Comparison of ENCODE assay signal across 8 cellular contexts in the genomic region with DNA sequence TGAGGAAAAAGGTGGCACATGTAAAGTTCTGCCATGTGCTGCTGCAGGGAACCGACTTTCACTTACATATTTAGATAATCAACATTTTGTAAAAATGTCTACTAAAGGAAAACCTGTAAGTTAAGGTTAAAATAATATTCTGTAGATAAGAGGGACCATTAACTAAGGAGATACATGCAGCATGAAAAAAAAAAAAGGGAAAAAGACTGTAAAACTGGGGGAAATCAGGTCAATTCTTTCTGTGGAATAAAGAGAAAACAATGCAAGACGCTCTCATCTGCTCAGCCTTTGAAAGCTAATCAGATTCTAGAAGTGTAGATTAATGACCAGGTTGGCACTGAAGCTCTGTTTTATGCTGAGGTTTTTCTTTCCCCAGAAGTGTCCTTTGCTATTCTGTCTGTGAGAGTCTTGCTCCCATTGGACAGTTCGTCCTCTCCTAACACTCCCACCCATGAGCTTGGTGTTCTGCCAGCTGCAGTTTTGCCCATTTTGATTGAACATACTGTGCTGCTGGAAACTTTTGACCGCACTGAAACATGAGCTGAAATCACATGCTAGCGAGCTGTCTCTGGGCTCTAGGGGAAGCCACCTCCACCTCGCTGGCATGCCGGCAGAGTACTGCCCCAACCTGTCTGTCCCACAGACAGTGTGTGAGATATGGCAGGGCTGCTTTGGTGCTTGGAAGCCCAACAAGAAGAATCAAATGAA. TPM values are rescaled to one million over a fixed set of nuclear protein-coding genes. Genes with fewer than 3 reads are reported as not detected.
A peak's percentile ranks its signal among the peaks of the same experiment; 100 is the strongest.
DNase-seq lines count a peak whose midpoint lies in the region; ATAC-seq, FAIRE-seq and TF ChIP-seq lines count a peak whose summit lies in the region.

No MANE protein-coding gene starts in this region.

- no peak overlapping the region for H2AFZ ChIP-seq in endothelial cell of umbilical vein (ENCODE audit: low read depth, low read length)

- H3K4me3 Mint-ChIP-seq in CD4-positive, alpha-beta T cell, result no peak overlapping the region

- no peak for FAIRE-seq in endothelial cell of umbilical vein (lab: Jason Lieb, UNC)

- dilution Hi-C loops in endothelial cell of umbilical vein (cut with MboI; ENCODE audit: extremely low pct_ligation_motif_present, low sequenced_read_pairs), result no loop called here

- peak overlapping the region; percentile 7 for H3K4me2 ChIP-seq in endothelial cell of umbilical vein (ENCODE audit: insufficient read depth, low read length)

- no peaks in the 10 kb centered on the region for H3K27me3 ChIP-seq in CD4-positive, alpha-beta T cell (ENCODE audit: control insufficient read depth, insufficient read depth, low read length)
- H3K27me3 ChIP-seq in endothelial cell of umbilical vein (ENCODE audit: control insufficient read depth in 2 of 2, insufficient read depth in 2 of 2, low read length in 2 of 2), result no peaks in the 10 kb centered on the region
- H3K27me3 ChIP-seq in muscle layer of duodenum (ENCODE audit: low read depth, low read length), result no peaks in the 10 kb centered on the region

- H3K9me1 ChIP-seq in endothelial cell of umbilical vein (replicated peaks; ENCODE audit: control insufficient read depth, extremely low read depth, insufficient read depth, low read length), result no peaks in the 10 kb centered on the region

- POLR2A ChIA-PET in CD4-positive, alpha-beta T cell (lab: Charles Lee), result interaction anchor here (3.2 kb wide), 1 partner anchor 75 kb away, joined by 9 read pairs; a partner anchor contains a TSS
- POLR2A ChIA-PET in endothelial cell of umbilical vein (lab: Charles Lee), result interaction anchor here (1.1 kb wide), 1 partner anchor 24 kb away, joined by 3 read pairs; no protein-coding TSS in a partner anchor

- H3K9ac ChIP-seq in endothelial cell of umbilical vein (replicated peaks; ENCODE audit: extremely low read depth, insufficient read depth, low read length), result no peak overlapping the region

- H3K9me3 Mint-ChIP-seq in CD4-positive, alpha-beta T cell, result no peaks in the 10 kb centered on the region

- no peaks in the 10 kb centered on the region for H3K9me3 ChIP-seq in CD4-positive, alpha-beta T cell (ENCODE audit: control insufficient read depth, low read length)
- H3K9me3 ChIP-seq in endothelial cell of umbilical vein (replicated peaks; ENCODE audit: control insufficient read depth, insufficient read depth, low read length), result no peaks in the 10 kb centered on the region
- H3K9me3 ChIP-seq in muscle layer of duodenum (ENCODE audit: control insufficient read depth in 1 of 2, low read length in 2 of 2), result no peaks in the 10 kb centered on the region

- H3K27me3 Mint-ChIP-seq in CD4-positive, alpha-beta T cell, result no peaks in the 10 kb centered on the region

- no peaks in the 10 kb centered on the region for H4K20me1 ChIP-seq in endothelial cell of umbilical vein (replicated peaks; ENCODE audit: control insufficient read depth, extremely low read depth, insufficient read depth, low read length)

- peak overlapping the region; percentile 62 for H3K27ac Mint-ChIP-seq in CD4-positive, alpha-beta T cell

- TF ChIP-seq CTCF in CD4-positive, alpha-beta T cell (IDR thresholded peaks at IDR 0.05), result no peak
- no peak for TF ChIP-seq CTCF in endothelial cell of umbilical vein (IDR thresholded peaks at IDR 0.05; ENCODE audit: extremely low read depth in 1 of 2, insufficient read depth in 1 of 2, low read depth in 1 of 2, low read length in 2 of 2)

- peaks cover 27% of the 10 kb centered on the region for H3K4me1 Mint-ChIP-seq in CD4-positive, alpha-beta T cell (ENCODE audit: low read depth)

- peak; percentile 22 for TF ChIP-seq POLR2A in endothelial cell of umbilical vein (IDR thresholded peaks at IDR 0.05; ENCODE audit: low read depth, low read length)

- DNase-seq in CD4-positive, alpha-beta T cell, result no peak
- DNase-seq in NCI-H82 (lab: John Stamatoyannopoulos, UW) (peak; percentile 45), endothelial cell of umbilical vein (ENCODE audit: low read depth, low spot score) (peak; percentile 88), NCI-H1092 (lab: John Stamatoyannopoulos, UW) (no peak)

- no TSS peak for BruUV-seq in endothelial cell of umbilical vein (replicated peaks; lab: Mats Ljungman, UMichigan)

- H3K4me1 ChIP-seq in endothelial cell of umbilical vein (ENCODE audit: control insufficient read depth, extremely low read depth, insufficient read depth, low read length), result peaks cover 61% of the 10 kb centered on the region
- H3K4me1 ChIP-seq in muscle layer of duodenum (ENCODE audit: control insufficient read depth in 1 of 2, insufficient read depth in 2 of 2, low read length in 2 of 2), result peaks cover 2 to 34% of the 10 kb centered on the region in 2 donors

- CTCF ChIA-PET in CD4-positive, alpha-beta T cell (lab: Charles Lee), result interaction anchor here (1.2 to 1.4 kb wide), 2 partner anchors 9 to 57 kb away, joined by 3 to 4 read pairs; no protein-coding TSS in a partner anchor
- CTCF ChIA-PET in endothelial cell of umbilical vein (lab: Charles Lee), result interaction anchor here (1.0 to 1.6 kb wide), 11 partner anchors 8 to 112 kb away, joined by 3 to 11 read pairs (median 5); a partner anchor contains a TSS

- H3K36me3 ChIP-seq in endothelial cell of umbilical vein (ENCODE audit: control insufficient read depth in 2 of 2, extremely low read depth in 1 of 2, insufficient read depth in 2 of 2, low read length in 2 of 2), result peaks cover 0 to 2% of the 10 kb centered on the region in 2 experiments
- peaks cover 3 to 13% of the 10 kb centered on the region in 2 donors for H3K36me3 ChIP-seq in muscle layer of duodenum (ENCODE audit: control insufficient read depth in 1 of 2, insufficient read depth in 2 of 2, low read length in 2 of 2)

- peaks cover 76% of the 10 kb centered on the region for H3K36me3 Mint-ChIP-seq in CD4-positive, alpha-beta T cell (ENCODE audit: low read depth)

- no peak for ATAC-seq in CD4-positive, alpha-beta T cell (ENCODE audit: poor library complexity)
- no peak for ATAC-seq in HG03139 (IDR thresholded peaks at IDR 0.05; ENCODE audit: unreplicated experiment)
- no peak for ATAC-seq in HG03432 (IDR thresholded peaks at IDR 0.05; ENCODE audit: unreplicated experiment)
- no peak for ATAC-seq in HG03025 (IDR thresholded peaks at IDR 0.05; ENCODE audit: low FRiP score, unreplicated experiment)

- intact Hi-C loops in CD4-positive, alpha-beta T cell (cut with DNase I, micrococcal nuclease), result no loop called here
- intact Hi-C loops in endothelial cell of umbilical vein (cut with micrococcal nuclease), result loop anchor here (2.0 kb wide), 1 partner anchor 31 kb away; no protein-coding TSS in a partner anchor

- H3K27ac ChIP-seq in CD4-positive, alpha-beta T cell (ENCODE audit: low read depth, low read length), result no peak overlapping the region
- H3K27ac ChIP-seq in endothelial cell of umbilical vein (ENCODE audit: insufficient read depth, low read depth, low read length) (peak overlapping the region; percentile 25), muscle layer of duodenum (ENCODE audit: low read length) (peak overlapping the region; percentile 67)

- peaks cover 25% of the 10 kb centered on the region for H3K79me2 ChIP-seq in endothelial cell of umbilical vein (ENCODE audit: control insufficient read depth, insufficient read depth, low read length)

- H3K4me3 ChIP-seq in endothelial cell of umbilical vein (replicated peaks in 1 of 3; ENCODE audit: insufficient read depth in 1 of 3, low read depth in 1 of 3, low read length in 3 of 3), result no peak overlapping the region
- H3K4me3 ChIP-seq in muscle layer of duodenum (ENCODE audit: low read depth in 1 of 2, low read length in 2 of 2), result peak overlapping the region in 1 of 2 donors; percentile 40

TF ChIP-seq in endothelial cell of umbilical vein, 7 proteins besides CTCF, POLR2A, EP300 and RAD21 (continues in another document):
- no peak for TF ChIP-seq EZH2 (IDR thresholded peaks at IDR 0.05; ENCODE audit: borderline replicate concordance, low read depth, low read length, severe bottlenecking)
- TF ChIP-seq GATA2 (IDR thresholded peaks at IDR 0.05; ENCODE audit: insufficient read depth, insufficient read length, low read depth, low read length), result no peak
- TF ChIP-seq, protein P1, sequence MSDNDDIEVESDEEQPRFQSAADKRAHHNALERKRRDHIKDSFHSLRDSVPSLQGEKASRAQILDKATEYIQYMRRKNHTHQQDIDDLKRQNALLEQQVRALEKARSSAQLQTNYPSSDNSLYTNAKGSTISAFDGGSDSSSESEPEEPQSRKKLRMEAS (IDR thresholded peaks at IDR 0.05; ENCODE audit: insufficient read depth, insufficient read length), result no peak
- no peak for TF ChIP-seq POLR2AphosphoS5 (IDR thresholded peaks at IDR 0.05; ENCODE audit: insufficient read depth, low read depth, low read length)

RNA-seq across cellular contexts. Expression of a gene that starts 39.7 kb away (rescaled TPM):
- 10 to 100 TPM; 53.8 to 54.8 TPM for total RNA-seq in CD4-positive, alpha-beta T cell
- total RNA-seq in endothelial cell of umbilical vein, result 15.2 and 17.0 TPM in 2 replicates
- polyA plus RNA-seq in endothelial cell of umbilical vein, result 6.8 and 8.4 TPM in 2 replicates
- 7.6 and 7.7 TPM in 2 replicates for polyA plus RNA-seq in endothelial cell of umbilical vein (2011; cell fraction: cytosol; rRNA removed)
- 10.7 and 14.5 TPM in 2 replicates for polyA plus RNA-seq in endothelial cell of umbilical vein (2011; cell fraction: nucleus; rRNA removed)
- 16.2 and 20.9 TPM in 2 replicates for polyA plus RNA-seq in endothelial cell of umbilical vein (2012)
- polyA minus RNA-seq in endothelial cell of umbilical vein, result 27.4 and 28.7 TPM in 2 replicates
- polyA minus RNA-seq in endothelial cell of umbilical vein (2011; cell fraction: cytosol; rRNA and poly(A)+ RNA removed), result 16.2 TPM
- polyA minus RNA-seq in endothelial cell of umbilical vein (2011; cell fraction: nucleus; rRNA and poly(A)+ RNA removed), result 9.0 and 15.4 TPM in 2 replicates

RNA-seq across cellular contexts. Expression of a gene that starts 41.3 kb away (rescaled TPM):
- under 1 TPM; 0.31 to 0.63 TPM for total RNA-seq in CD4-positive, alpha-beta T cell
- 0.15 TPM in 1 of 2 replicates, not detected in the other for total RNA-seq in endothelial cell of umbilical vein
- 0.08 and 0.11 TPM in 2 replicates for polyA plus RNA-seq in endothelial cell of umbilical vein
- 0.06 and 0.10 TPM in 2 replicates for polyA plus RNA-seq in endothelial cell of umbilical vein (2011; cell fraction: cytosol; rRNA removed)
- polyA plus RNA-seq in endothelial cell of umbilical vein (2011; cell fraction: nucleus; rRNA removed), result 0.21 and 0.41 TPM in 2 replicates
- 0.07 and 0.20 TPM in 2 replicates for polyA plus RNA-seq in endothelial cell of umbilical vein (2012)
- 0.17 and 0.56 TPM in 2 replicates for polyA minus RNA-seq in endothelial cell of umbilical vein
- 1.1 TPM for polyA minus RNA-seq in endothelial cell of umbilical vein (2011; cell fraction: cytosol; rRNA and poly(A)+ RNA removed)
- not detected in 2 replicates for polyA minus RNA-seq in endothelial cell of umbilical vein (2011; cell fraction: nucleus; rRNA and poly(A)+ RNA removed)

RNA-seq across cellular contexts. Expression of a gene that starts 41.5 kb away (rescaled TPM):
- total RNA-seq in CD4-positive, alpha-beta T cell, result 10 to 100 TPM; 62.5 to 64.9 TPM
- total RNA-seq in endothelial cell of umbilical vein, result 147 and 155 TPM in 2 replicates
- polyA plus RNA-seq in endothelial cell of umbilical vein, result 111 and 138 TPM in 2 replicates
- 181 and 196 TPM in 2 replicates for polyA plus RNA-seq in endothelial cell of umbilical vein (2011; cell fraction: cytosol; rRNA removed)
- 195 and 213 TPM in 2 replicates for polyA plus RNA-seq in endothelial cell of umbilical vein (2011; cell fraction: nucleus; rRNA removed)
- 162 and 252 TPM in 2 replicates for polyA plus RNA-seq in endothelial cell of umbilical vein (2012)
- polyA minus RNA-seq in endothelial cell of umbilical vein, result 67.9 and 76.5 TPM in 2 replicates
- polyA minus RNA-seq in endothelial cell of umbilical vein (2011; cell fraction: cytosol; rRNA and poly(A)+ RNA removed), result 45.6 TPM
- 32.4 and 64.0 TPM in 2 replicates for polyA minus RNA-seq in endothelial cell of umbilical vein (2011; cell fraction: nucleus; rRNA and poly(A)+ RNA removed)

Comparison
In these comparisons a context has a peak if more than half of its experiments do, and no peak if none do; other contexts are left out.
1. DNase-seq: peak in NCI-H82 (single experiment) and endothelial cell of umbilical vein (single experiment); none in CD4-positive, alpha-beta T cell (0 of 10) and NCI-H1092 (single experiment).